In the genomic region with DNA sequence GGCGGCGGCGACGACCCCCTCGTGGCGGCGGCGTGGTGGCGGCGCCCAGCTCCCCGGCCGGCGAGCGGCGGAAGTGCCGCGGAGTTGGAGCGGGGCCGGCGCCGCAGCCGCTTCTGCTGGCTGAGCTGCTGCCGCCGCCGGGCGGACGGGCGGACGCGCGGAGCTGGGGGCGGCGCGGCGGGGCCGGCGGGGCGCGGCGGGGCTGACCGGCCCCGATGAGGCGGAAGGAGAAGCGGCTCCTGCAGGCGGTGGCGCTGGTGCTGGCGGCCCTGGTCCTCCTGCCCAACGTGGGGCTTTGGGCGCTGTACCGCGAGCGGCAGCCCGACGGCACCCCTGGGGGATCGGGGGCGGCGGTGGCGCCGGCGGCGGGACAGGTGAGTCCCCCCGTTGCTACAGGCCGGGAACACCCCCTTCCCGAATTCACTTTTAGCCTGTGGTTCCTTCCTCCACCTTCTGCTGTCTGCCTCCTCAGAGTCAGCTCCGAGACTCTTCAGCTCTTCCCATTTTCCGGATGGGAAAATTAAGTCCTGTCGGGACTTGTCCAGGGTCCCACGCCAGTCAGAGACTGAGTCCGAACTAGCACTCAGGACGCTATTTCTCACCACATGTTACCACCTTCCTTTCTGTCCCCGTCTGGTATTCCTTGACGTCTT, we compare ENCODE assay signal across 8 cellular contexts.
DNase-seq lines count a peak whose midpoint lies in the region; ATAC-seq lines count a peak whose summit lies in the region.

A gene with protein sequence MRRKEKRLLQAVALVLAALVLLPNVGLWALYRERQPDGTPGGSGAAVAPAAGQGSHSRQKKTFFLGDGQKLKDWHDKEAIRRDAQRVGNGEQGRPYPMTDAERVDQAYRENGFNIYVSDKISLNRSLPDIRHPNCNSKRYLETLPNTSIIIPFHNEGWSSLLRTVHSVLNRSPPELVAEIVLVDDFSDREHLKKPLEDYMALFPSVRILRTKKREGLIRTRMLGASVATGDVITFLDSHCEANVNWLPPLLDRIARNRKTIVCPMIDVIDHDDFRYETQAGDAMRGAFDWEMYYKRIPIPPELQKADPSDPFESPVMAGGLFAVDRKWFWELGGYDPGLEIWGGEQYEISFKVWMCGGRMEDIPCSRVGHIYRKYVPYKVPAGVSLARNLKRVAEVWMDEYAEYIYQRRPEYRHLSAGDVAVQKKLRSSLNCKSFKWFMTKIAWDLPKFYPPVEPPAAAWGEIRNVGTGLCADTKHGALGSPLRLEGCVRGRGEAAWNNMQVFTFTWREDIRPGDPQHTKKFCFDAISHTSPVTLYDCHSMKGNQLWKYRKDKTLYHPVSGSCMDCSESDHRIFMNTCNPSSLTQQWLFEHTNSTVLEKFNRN (plus strand): TSS at position 82 of the 653 bp plus-strand sequence. CDS start 134 bp downstream, at position 216.

- ATAC-seq in GM21619 (IDR thresholded peaks at IDR 0.05; ENCODE audit: unreplicated experiment): peak; percentile 72

- no peaks in the 10 kb centered on the region for H3K27me3 ChIP-seq in layer of hippocampus (ENCODE audit: control insufficient read depth, insufficient read depth, low read length)

- DNase-seq in NCI-H82 (lab: John Stamatoyannopoulos, UW) (peak; percentile 70), NCI-H82 treated with DMSO at 0.1 percent for 48 hours (lab: John Stamatoyannopoulos, UW; ENCODE audit: unreplicated experiment) (no peak), HuH-7.5 (ENCODE audit: low spot score) (peak; percentile 76), T-helper 9 cell (peak; percentile 50), dedifferentiated amniotic fluid mesenchymal stem cell (ENCODE audit: extremely low spot score) (peak; percentile 31)
- peak; percentile 32 to 69 for DNase-seq in stimulated activated CD4-positive, alpha-beta T cell treated with anti-CD3 and anti-CD28 coated beads, Interleukin-1b, Interleukin-23, amount 100 ng/mL, for 4 hours (ENCODE audit: low read depth in 2 of 2)

- H3K27ac ChIP-seq in layer of hippocampus (ENCODE audit: low read depth, low read length): peak within 1 kb of the TSS; percentile 60
